29 cellular contexts compared by ENCODE assay signal in the genomic region with DNA sequence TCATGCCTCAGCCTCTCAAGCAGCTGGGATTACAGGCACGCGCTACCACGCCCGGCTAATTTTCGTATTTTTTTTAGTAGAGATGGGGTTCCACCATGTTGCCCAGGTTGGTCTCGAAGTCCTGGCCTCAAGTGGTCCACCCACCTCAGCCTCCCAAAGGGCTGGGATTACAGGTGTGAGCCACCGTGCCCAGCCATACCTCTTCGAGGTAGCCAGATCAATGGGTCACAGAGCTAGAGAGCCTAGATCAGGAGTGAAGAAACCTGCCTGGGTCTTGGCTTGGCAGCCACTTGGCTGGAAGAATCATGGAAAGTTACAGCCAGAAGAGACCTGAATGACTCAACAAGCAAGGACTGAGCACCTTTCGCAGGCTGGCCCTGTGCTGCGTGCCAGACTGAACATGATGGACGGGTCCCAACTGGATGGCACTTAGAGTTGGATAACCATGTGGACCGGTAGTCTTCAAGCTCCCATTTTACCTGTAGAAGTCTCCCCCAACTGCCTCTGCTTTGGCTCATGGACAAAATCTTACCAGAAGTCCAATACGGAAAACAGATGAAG. TPM values are rescaled to one million over a fixed set of nuclear protein-coding genes. Genes with fewer than 3 reads are reported as not detected.
DNase-seq lines count a peak whose midpoint lies in the region; ATAC-seq, FAIRE-seq and TF ChIP-seq lines count a peak whose summit lies in the region.
"Had no signal": no experiment of that assay in that cellular context is flagged by ENCODE, and none has a peak within 500 bp of the region (broad histone marks: within the 10 kb centered on the region; RNA-seq: fewer than 3 reads in every experiment).

No MANE protein-coding gene starts in this region.

- ATAC-seq in RWPE2 (ENCODE audit: low read depth), result no peak
- ATAC-seq: GM12878, GM23338, Panc1 had no signal

- H3K4me1 Mint-ChIP-seq in endodermal cell, result peaks cover 5% of the 10 kb centered on the region
- H3K4me1 Mint-ChIP-seq in activated T-helper 1 cell treated with anti-CD3 and anti-CD28 coated beads, Interleukin-12 subunit alpha, Interleukin-12 subunit beta, Interleukin-2, Interleukin-4 antibody, amounts not matched to agents 30 ng/mL and 10 ng/mL and 1 ng/mL, durations not matched to agents 14 hours and 24 hours and 36 hours (ENCODE audit: low read depth), result no peaks in the 10 kb centered on the region

- H3K9ac ChIP-seq in endodermal cell (ENCODE audit: extremely low read depth, low read length, poor library complexity, severe bottlenecking), result no peak overlapping the region
- H3K9ac ChIP-seq: BLaER1 treated with 17β-estradiol and CSF1 and Interleukin-3, amounts not matched to agents 10 nM and 100 nM had no signal

- H3K4me3 ChIP-seq in RWPE2 (ENCODE audit: severe bottlenecking) (no peak overlapping the region), endodermal cell (ENCODE audit: low read length) (no peak overlapping the region), esophagus squamous epithelium (no peak overlapping the region)
- H3K4me3 ChIP-seq: BLaER1 treated with 17β-estradiol and CSF1 and Interleukin-3, amounts not matched to agents 10 nM and 100 nM; GM12878; GM23338 had no signal

- H3K27ac Mint-ChIP-seq in endodermal cell, result no peak overlapping the region
- no peak overlapping the region for H3K27ac Mint-ChIP-seq in activated T-helper 1 cell treated with anti-CD3 and anti-CD28 coated beads, Interleukin-12 subunit alpha, Interleukin-12 subunit beta, Interleukin-2, Interleukin-4 antibody, amounts not matched to agents 30 ng/mL and 10 ng/mL and 1 ng/mL, durations not matched to agents 14 hours and 24 hours and 36 hours
- H3K27ac Mint-ChIP-seq: CD4-positive, alpha-beta T cell; GM23338 had no signal

- no peak overlapping the region for H3K4me3 Mint-ChIP-seq in endodermal cell
- no peak overlapping the region for H3K4me3 Mint-ChIP-seq in activated T-helper 1 cell treated with anti-CD3 and anti-CD28 coated beads, Interleukin-12 subunit alpha, Interleukin-12 subunit beta, Interleukin-2, Interleukin-4 antibody, amounts not matched to agents 30 ng/mL and 10 ng/mL and 1 ng/mL, durations not matched to agents 14 hours and 24 hours and 36 hours
- H3K4me3 Mint-ChIP-seq: CD4-positive, alpha-beta T cell; GM23338 had no signal

- H3K27ac ChIP-seq in RWPE2 (ENCODE audit: poor library complexity, severe bottlenecking), result no peak overlapping the region
- no peak overlapping the region for H3K27ac ChIP-seq in endodermal cell (ENCODE audit: low read depth, low read length)
- H3K27ac ChIP-seq in temporal lobe (ENCODE audit: low read depth, low read length), result peak overlapping the region; percentile 38
- H3K27ac ChIP-seq in esophagus squamous epithelium, result no peak overlapping the region
- H3K27ac ChIP-seq: BLaER1 treated with 17β-estradiol and CSF1 and Interleukin-3, amounts not matched to agents 10 nM and 100 nM; HL-60; RWPE1 had no signal

- H3K9me3 Mint-ChIP-seq in endodermal cell, result no peaks in the 10 kb centered on the region
- no peaks in the 10 kb centered on the region for H3K9me3 Mint-ChIP-seq in activated T-helper 1 cell treated with anti-CD3 and anti-CD28 coated beads, Interleukin-12 subunit alpha, Interleukin-12 subunit beta, Interleukin-2, Interleukin-4 antibody, amounts not matched to agents 30 ng/mL and 10 ng/mL and 1 ng/mL, durations not matched to agents 14 hours and 24 hours and 36 hours
- H3K9me3 Mint-ChIP-seq: CD4-positive, alpha-beta T cell; GM23338 had no signal

- H3K36me3 Mint-ChIP-seq in endodermal cell (ENCODE audit: low read depth), result no peaks in the 10 kb centered on the region
- peaks cover 11% of the 10 kb centered on the region for H3K36me3 Mint-ChIP-seq in activated T-helper 1 cell treated with anti-CD3 and anti-CD28 coated beads, Interleukin-12 subunit alpha, Interleukin-12 subunit beta, Interleukin-2, Interleukin-4 antibody, amounts not matched to agents 30 ng/mL and 10 ng/mL and 1 ng/mL, durations not matched to agents 14 hours and 24 hours and 36 hours (ENCODE audit: low read depth)

- in situ Hi-C loops in G401 (cut with HindIII; ENCODE audit: low sequenced_read_pairs), result no loop called here

- TF ChIP-seq POLR2A in H54 (IDR thresholded peaks at IDR 0.05; ENCODE audit: low read depth, low read length) (no peak), esophagus squamous epithelium (IDR thresholded peaks at IDR 0.05) (no peak)

- FAIRE-seq in H54 (lab: Jason Lieb, UNC), result no peak
- FAIRE-seq: A204.1, D721Med, G401.6, GM12878 had no signal

- 95 to 99% methylated on average over 12 to 13 of the region's 13 CpGs for WGBS in endodermal cell (ENCODE audit: insufficient coverage in 1 of 2, insufficient read length in 1 of 2), 2 experiments
- WGBS in esophagus squamous epithelium, 2 donors, result 74 to 82% methylated on average over 7 to 11 of the region's 13 CpGs

- H3K36me3 ChIP-seq in RWPE2 (ENCODE audit: low read depth), result peaks cover 26% of the 10 kb centered on the region
- H3K36me3 ChIP-seq in endodermal cell (ENCODE audit: control insufficient read depth, insufficient read depth, low read length), result no peaks in the 10 kb centered on the region
- peaks cover 0 to 20% (median 6%) of the 10 kb centered on the region in 3 donors for H3K36me3 ChIP-seq in esophagus squamous epithelium

- intact Hi-C loops in esophagus squamous epithelium (cut with DNase I), result no loop called here
- intact Hi-C loops in activated T-helper 1 cell treated with anti-CD3 and anti-CD28 coated beads, Interleukin-12 subunit alpha, Interleukin-12 subunit beta, Interleukin-2, Interleukin-4 antibody, amounts not matched to agents 30 ng/mL and 10 ng/mL and 1 ng/mL, durations not matched to agents 14 hours and 24 hours and 36 hours (cut with micrococcal nuclease), result no loop called here

- TF ChIP-seq CTCF in RWPE2 (IDR thresholded peaks at IDR 0.05; ENCODE audit: poor library complexity, severe bottlenecking), result no peak
- TF ChIP-seq CTCF in endodermal cell (conservative IDR thresholded peaks at IDR 0.05), result no peak
- TF ChIP-seq CTCF in esophagus squamous epithelium (IDR thresholded peaks at IDR 0.05), result no peak

- H3K27me3 ChIP-seq in RWPE2 (ENCODE audit: insufficient read depth, poor library complexity, severe bottlenecking) (no peaks in the 10 kb centered on the region), endodermal cell (ENCODE audit: control insufficient read depth, insufficient read depth, low read length, poor library complexity, severe bottlenecking) (no peaks in the 10 kb centered on the region), esophagus squamous epithelium (no peaks in the 10 kb centered on the region)
- H3K27me3 ChIP-seq: BLaER1 treated with 17β-estradiol and CSF1 and Interleukin-3, amounts not matched to agents 10 nM and 100 nM had no signal

- DNase-seq in G401 (ENCODE audit: low spot score), result peak; percentile 66
- DNase-seq in RWPE2 (ENCODE audit: low spot score), result peak; percentile 29
- peak; percentile 22 for DNase-seq in endodermal cell
- no peak for DNase-seq in H54 (ENCODE audit: insufficient read length, low spot score)
- no peak for DNase-seq in esophagus squamous epithelium (lab: John Stamatoyannopoulos, UW)
- no peak for DNase-seq in activated T-helper 1 cell treated with anti-CD3 and anti-CD28 coated beads, Interleukin-12 subunit alpha, Interleukin-12 subunit beta, Interleukin-2, Interleukin-4 antibody, amounts not matched to agents 30 ng/mL and 10 ng/mL and 1 ng/mL, durations not matched to agents 14 hours and 24 hours and 36 hours (ENCODE audit: low spot score)
- DNase-seq: AML-193; CD4-positive, alpha-beta T cell; DMS53; HCEC 1CT; NCI-H1092; NCI-H1417 treated with DMSO at 0.1 percent for 48 hours; NCI-H1694 treated with DMSO at 0.1 percent for 48 hours; NCI-H2081; NCI-H226; NCI-H510A; NCI-H69; SHP77 treated with DMSO at 0.1 percent for 48 hours had no signal

- no peaks in the 10 kb centered on the region for H3K27me3 Mint-ChIP-seq in endodermal cell (ENCODE audit: insufficient read depth)
- H3K27me3 Mint-ChIP-seq in activated T-helper 1 cell treated with anti-CD3 and anti-CD28 coated beads, Interleukin-12 subunit alpha, Interleukin-12 subunit beta, Interleukin-2, Interleukin-4 antibody, amounts not matched to agents 30 ng/mL and 10 ng/mL and 1 ng/mL, durations not matched to agents 14 hours and 24 hours and 36 hours (ENCODE audit: insufficient read depth), result peaks cover 2% of the 10 kb centered on the region
- H3K27me3 Mint-ChIP-seq: CD4-positive, alpha-beta T cell had no signal

- H3K9me3 ChIP-seq in RWPE2 (ENCODE audit: severe bottlenecking), result no peaks in the 10 kb centered on the region
- H3K9me3 ChIP-seq in endodermal cell (ENCODE audit: control insufficient read depth, low read length), result no peaks in the 10 kb centered on the region
- H3K9me3 ChIP-seq in esophagus squamous epithelium, result no peaks in the 10 kb centered on the region

- H3K4me1 ChIP-seq in RWPE2 (ENCODE audit: insufficient read depth, poor library complexity, severe bottlenecking) (no peaks in the 10 kb centered on the region), endodermal cell (ENCODE audit: control insufficient read depth, insufficient read depth, low read length) (no peaks in the 10 kb centered on the region), esophagus squamous epithelium (no peaks in the 10 kb centered on the region)

RNA-seq across cellular contexts. Expression of gene GNB5, which starts 29.7 kb away (rescaled TPM):
- total RNA-seq in G401 (2014; rRNA removed; shearing (Covaris generic)), result 37.1 and 50.7 TPM in 2 replicates
- 10 to 100 TPM; 19.1 to 20.7 TPM for total RNA-seq in endodermal cell
- polyA plus RNA-seq in endodermal cell (2013, experiment 1 of 2), result 18.2 TPM
- polyA plus RNA-seq in endodermal cell (2013, experiment 2 of 2), result 15.7 TPM
- total RNA-seq in temporal lobe, result 38.4 TPM
- total RNA-seq in esophagus squamous epithelium, result 10 to 100 TPM; 16.4 to 22.3 (median 19.9) TPM
- total RNA-seq in activated T-helper 1 cell treated with anti-CD3 and anti-CD28 coated beads, Interleukin-12 subunit alpha, Interleukin-12 subunit beta, Interleukin-2, Interleukin-4 antibody, amounts not matched to agents 30 ng/mL and 10 ng/mL and 1 ng/mL, durations not matched to agents 14 hours and 24 hours and 36 hours, result 17.0 and 18.5 TPM in 2 replicates

RNA-seq across cellular contexts. Expression of gene BCL2L10, which starts 48.9 kb away (rescaled TPM):
- total RNA-seq in G401 (2014; rRNA removed; shearing (Covaris generic)), result not detected in 2 replicates
- total RNA-seq in endodermal cell, result 1 to 10 TPM in 1 of 2 donors, not detected in 1; 1.5 TPM
- not detected for polyA plus RNA-seq in endodermal cell (2013, experiment 1 of 2)
- polyA plus RNA-seq in endodermal cell (2013, experiment 2 of 2), result 0.29 TPM
- total RNA-seq in temporal lobe, result 0.25 TPM
- total RNA-seq in esophagus squamous epithelium, result 10 to 100 TPM in 1 of 4 donors, 1 to 10 TPM in 3; 4.5 to 14.4 (median 5.9) TPM
- not detected in 2 replicates for total RNA-seq in activated T-helper 1 cell treated with anti-CD3 and anti-CD28 coated beads, Interleukin-12 subunit alpha, Interleukin-12 subunit beta, Interleukin-2, Interleukin-4 antibody, amounts not matched to agents 30 ng/mL and 10 ng/mL and 1 ng/mL, durations not matched to agents 14 hours and 24 hours and 36 hours
- total RNA-seq: Daoy had no signal

Comparison
In these comparisons a context has a peak if more than half of its experiments do, and no peak if none do; other contexts are left out.
1. DNase-seq: peak in G401 (single experiment), RWPE2 (single experiment) and endodermal cell (single experiment); none in H54 (single experiment), esophagus squamous epithelium (single experiment) and activated T-helper 1 cell treated with anti-CD3 and anti-CD28 coated beads, Interleukin-12 subunit alpha, Interleukin-12 subunit beta, Interleukin-2, Interleukin-4 antibody, amounts not matched to agents 30 ng/mL and 10 ng/mL and 1 ng/mL, durations not matched to agents 14 hours and 24 hours and 36 hours (single experiment).